Comparison of ENCODE assay signal across 15 cellular contexts in genomic region chr11:8935789-8936188, GRCh38. TPM values are rescaled to one million over a fixed set of nuclear protein-coding genes. Genes with fewer than 3 reads are reported as not detected.
DNase-seq lines count a peak whose midpoint lies in the region; ATAC-seq and TF ChIP-seq lines count a peak whose summit lies in the region.
"Not testable (repeated sequence)": the region's sequence is repeated elsewhere in the genome, so short reads cannot be mapped to it uniquely, and the experiment has no call there.
"Had no signal": no experiment of that assay in that cellular context is flagged by ENCODE, and none has a peak within 500 bp of the region (broad histone marks: within the 10 kb centered on the region; RNA-seq: fewer than 3 reads in every experiment).

No MANE protein-coding gene starts in this region.

- not testable (repeated sequence) for H3K79me1 ChIP-seq in IMR-90 (ENCODE audit: low read depth in 1 of 2, low read length in 2 of 2); mesenchymal stem cell (replicated peaks; ENCODE audit: low read length, poor library complexity, severe bottlenecking)

- POLR2A ChIA-PET in HCT116 (lab: Charles Lee): interaction anchor here (1.2 kb wide), 1 partner anchor 24 kb away, joined by 4 read pairs; no protein-coding TSS in a partner anchor
- POLR2A ChIA-PET in IMR-90 (lab: Charles Lee; ENCODE audit: unreplicated experiment): not testable (repeated sequence)

- peak overlapping the region; percentile 84; the same call in 1 of the 2 replicates for H3K4ac ChIP-seq in IMR-90 (ENCODE audit: low read depth, low read length)
- H3K4ac ChIP-seq in mesenchymal stem cell (ENCODE audit: low read depth in 1 of 2, low read length in 2 of 2): not testable (repeated sequence)

- H2BK120ac ChIP-seq in IMR-90 (ENCODE audit: low read depth, low read length): peak overlapping the region; percentile 67
- H2BK120ac ChIP-seq in mesenchymal stem cell (ENCODE audit: low read depth, low read length): peak overlapping the region; percentile 46

- H2BK20ac ChIP-seq in IMR-90 (ENCODE audit: low read depth, low read length): peak overlapping the region; percentile 64; the same call in 1 of the 2 replicates

- H3K4me1 Mint-ChIP-seq in T-helper 17 cell; activated T-helper 17 cell treated with anti-CD3 and anti-CD28 coated beads, Interleukin-2, amount 50 U/mL, for 72 hours: not testable (repeated sequence)
- H3K4me1 Mint-ChIP-seq in endodermal cell (peaks cover 11% of the 10 kb centered on the region), type B pancreatic cell (ENCODE audit: unreplicated experiment) (peaks cover 14% of the 10 kb centered on the region)

- H2BK12ac ChIP-seq in mesenchymal stem cell (ENCODE audit: low read length in 2 of 2): peak overlapping the region in 1 of 2 experiments; percentile 92

- not testable (repeated sequence) for H3K4me3 Mint-ChIP-seq in T-helper 17 cell; activated T-helper 17 cell treated with anti-CD3 and anti-CD28 coated beads, Interleukin-2, amount 50 U/mL, for 72 hours; endodermal cell; type B pancreatic cell

- 0 out of 2 replicates have a peak overlapping the region, but pooled peaks have one; percentile 42 for H3K9ac ChIP-seq in HCT116 (ENCODE audit: low read length)
- not testable (repeated sequence) for H3K9ac ChIP-seq in IMR-90 (ENCODE audit: low read depth, low read length); mesenchymal stem cell (ENCODE audit: low read length)
- H3K9ac ChIP-seq in endodermal cell (ENCODE audit: extremely low read depth, low read length, poor library complexity, severe bottlenecking): peak overlapping the region; percentile 36

- WGBS in IMR-90 (ENCODE audit: extremely low coverage in 2 of 2, insufficient read length in 1 of 2), 2 experiments: no CpG with 5 or more reads among the region's 2 CpGs
- WGBS in endodermal cell (ENCODE audit: insufficient coverage in 1 of 2, insufficient read length in 1 of 2), 2 experiments: 100% methylated on average over 1 of the region's 2 CpGs; no CpG with 5 or more reads in 1 of the 2 experiments
- no CpG with 5 or more reads among the region's 2 CpGs for WGBS in mesenchymal stem cell
- no CpG with 5 or more reads among the region's 2 CpGs for WGBS in mesodermal cell (ENCODE audit: insufficient coverage in 2 of 2), 2 experiments

- H3K27ac ChIP-seq in HCT116 (ENCODE audit: low read depth, low read length); IMR-90 (ENCODE audit: insufficient read depth, low read length); endodermal cell (ENCODE audit: low read depth, low read length); mesenchymal stem cell (ENCODE audit: low read length, poor library complexity, severe bottlenecking): not testable (repeated sequence)
- peak overlapping the region; percentile 79 for H3K27ac ChIP-seq in mesodermal cell (ENCODE audit: low read depth, low read length, severe bottlenecking)

- not testable (repeated sequence) for H3K27me3 ChIP-seq in HCT116 (ENCODE audit: insufficient read depth, low read length); IMR-90 (ENCODE audit: control insufficient read depth, insufficient read depth, low read length); endodermal cell (ENCODE audit: control insufficient read depth, insufficient read depth, low read length, poor library complexity, severe bottlenecking); mesenchymal stem cell (ENCODE audit: control insufficient read depth in 1 of 2, insufficient read depth in 1 of 2, low read length in 2 of 2)

- H3K23ac ChIP-seq in IMR-90 (ENCODE audit: low read depth, low read length): 0 out of 2 replicates have a peak overlapping the region, but pooled peaks have one; percentile 44
- H3K23ac ChIP-seq in mesenchymal stem cell (ENCODE audit: low read length in 2 of 2): not testable (repeated sequence)

- H4K8ac ChIP-seq in IMR-90 (ENCODE audit: low read depth in 2 of 2, low read length in 2 of 2) (peak overlapping the region in 1 of 2 experiments; percentile 63; a peak in 1 of 4 replicates), mesenchymal stem cell (ENCODE audit: low read length) (peak overlapping the region; percentile 45)

- not testable (repeated sequence) for TF ChIP-seq POLR2A in HCT116 (IDR thresholded peaks at IDR 0.05; ENCODE audit: borderline replicate concordance, extremely low read depth, insufficient read depth, insufficient read length); IMR-90 (IDR thresholded peaks at IDR 0.05; ENCODE audit: low read depth, low read length)

- H3K79me2 ChIP-seq in HCT116 (ENCODE audit: insufficient read depth, low read length): not testable (repeated sequence)

- not testable (repeated sequence) for H3K9me2 ChIP-seq in HCT116 (ENCODE audit: insufficient read depth)

- not testable (repeated sequence) for H4K91ac ChIP-seq in IMR-90 (ENCODE audit: insufficient read depth, low read depth, low read length); mesenchymal stem cell (ENCODE audit: low read length)

- H3K9me3 Mint-ChIP-seq in activated T-helper 17 cell treated with anti-CD3 and anti-CD28 coated beads, Interleukin-2, amount 50 U/mL, for 72 hours; endodermal cell; type B pancreatic cell: not testable (repeated sequence)

- H3K27ac Mint-ChIP-seq in T-helper 17 cell: peak overlapping the region; percentile 57
- peak overlapping the region; percentile 17 for H3K27ac Mint-ChIP-seq in activated T-helper 17 cell treated with anti-CD3 and anti-CD28 coated beads, Interleukin-2, amount 50 U/mL, for 72 hours
- not testable (repeated sequence) for H3K27ac Mint-ChIP-seq in endodermal cell
- peak overlapping the region; percentile 92 for H3K27ac Mint-ChIP-seq in type B pancreatic cell

- not testable (repeated sequence) for H3K9me1 ChIP-seq in IMR-90 (ENCODE audit: insufficient read depth, low read length)

- not testable (repeated sequence) for TF ChIP-seq CTCF in HCT116 (IDR thresholded peaks at IDR 0.05 in 2 of 3, conservative IDR thresholded peaks at IDR 0.05 in 1 of 3; ENCODE audit: borderline replicate concordance in 1 of 3, insufficient read depth in 1 of 3, low read depth in 2 of 3, low read length in 2 of 3); IMR-90 (conservative IDR thresholded peaks at IDR 0.05; ENCODE audit: low read depth, low read length); endodermal cell (conservative IDR thresholded peaks at IDR 0.05); type B pancreatic cell (conservative IDR thresholded peaks at IDR 0.05)

- peaks cover 25% of the 10 kb centered on the region for H3K27me3 Mint-ChIP-seq in T-helper 17 cell
- not testable (repeated sequence) for H3K27me3 Mint-ChIP-seq in activated T-helper 17 cell treated with anti-CD3 and anti-CD28 coated beads, Interleukin-2, amount 50 U/mL, for 72 hours; type B pancreatic cell
- peaks cover 29% of the 10 kb centered on the region for H3K27me3 Mint-ChIP-seq in endodermal cell (ENCODE audit: insufficient read depth)

- H3K36me3 Mint-ChIP-seq in T-helper 17 cell (ENCODE audit: low read depth); activated T-helper 17 cell treated with anti-CD3 and anti-CD28 coated beads, Interleukin-2, amount 50 U/mL, for 72 hours (ENCODE audit: low read depth); endodermal cell (ENCODE audit: low read depth); type B pancreatic cell: not testable (repeated sequence)

- not testable (repeated sequence) for TF ChIP-seq RAD21 in HCT116 (IDR thresholded peaks at IDR 0.05; ENCODE audit: low read depth); IMR-90 (IDR thresholded peaks at IDR 0.05; ENCODE audit: low read length)

- not testable (repeated sequence) for H3K36me3 ChIP-seq in HCT116 (ENCODE audit: control insufficient read depth in 1 of 2, insufficient read depth in 2 of 2, low read length in 2 of 2); IMR-90 (ENCODE audit: control insufficient read depth, insufficient read depth, low read length); endodermal cell (ENCODE audit: control insufficient read depth, insufficient read depth, low read length); mesenchymal stem cell (ENCODE audit: control insufficient read depth in 1 of 2, insufficient read depth in 2 of 2, low read depth in 1 of 2, low read length in 2 of 2); mesodermal cell (ENCODE audit: control insufficient read depth, insufficient read depth, low read length)

- intact Hi-C loops in HCT116 (cut with micrococcal nuclease): not testable (repeated sequence)
- intact Hi-C loops in IMR-90 (cut with micrococcal nuclease): loop anchor here (2.0 kb wide), 1 partner anchor 19 kb away; no protein-coding TSS in a partner anchor

- H2AK5ac ChIP-seq in IMR-90 (ENCODE audit: low read depth, low read length) (peak overlapping the region; percentile 67), mesenchymal stem cell (ENCODE audit: low read length, severe bottlenecking) (peak overlapping the region; percentile 67)

- H2AK9ac ChIP-seq in IMR-90 (replicated peaks; ENCODE audit: low read depth, low read length, poor library complexity): not testable (repeated sequence)

- not testable (repeated sequence) for H3K56ac ChIP-seq in IMR-90 (ENCODE audit: extremely low read depth, insufficient read depth, low read length)

- peak overlapping the region; percentile 87 for H3K4me2 ChIP-seq in HCT116 (ENCODE audit: low read length)
- not testable (repeated sequence) for H3K4me2 ChIP-seq in IMR-90 (ENCODE audit: low read depth, low read length); mesenchymal stem cell (ENCODE audit: low read length, poor library complexity, severe bottlenecking)

- peaks cover 12 to 18% of the 10 kb centered on the region in 2 experiments for H3K4me1 ChIP-seq in HCT116 (ENCODE audit: control insufficient read depth in 1 of 2, insufficient read depth in 2 of 2, low read length in 2 of 2)
- H3K4me1 ChIP-seq in IMR-90 (ENCODE audit: control insufficient read depth, insufficient read depth, low read length); endodermal cell (ENCODE audit: control insufficient read depth, insufficient read depth, low read length); mesenchymal stem cell (ENCODE audit: control insufficient read depth, insufficient read depth, low read depth, low read length): not testable (repeated sequence)
- H3K4me1 ChIP-seq in mesodermal cell (ENCODE audit: control insufficient read depth, insufficient read depth, low read length, poor library complexity, severe bottlenecking): peaks cover 28% of the 10 kb centered on the region

- not testable (repeated sequence) for DNase-seq in HCT116 (ENCODE audit: low read depth, low spot score); IMR-90; T-helper 17 cell; endodermal cell; mesenchymal stem cell; type B pancreatic cell (ENCODE audit: extremely low spot score, unreplicated experiment)

- in situ Hi-C loops in IMR-90 (cut with MboI; ENCODE audit: low sequenced_read_pairs): not testable (repeated sequence)

- H3K4me3 ChIP-seq in HCT116 (replicated peaks in 1 of 2; ENCODE audit: low read depth in 1 of 2, low read length in 2 of 2): peak overlapping the region in 1 of 2 experiments; percentile 52; a peak in 1 of 4 replicates
- not testable (repeated sequence) for H3K4me3 ChIP-seq in IMR-90 (ENCODE audit: insufficient read depth, low read depth, low read length); mesenchymal stem cell (ENCODE audit: insufficient read depth in 1 of 2, low read depth in 1 of 2, low read length in 2 of 2); mesodermal cell (ENCODE audit: extremely low read depth, insufficient read depth, low read length, poor library complexity, severe bottlenecking)
- H3K4me3 ChIP-seq in endodermal cell (ENCODE audit: low read length): peak overlapping the region; percentile 55

- dilution Hi-C loops in IMR-90 (cut with HindIII; ENCODE audit: low sequenced_read_pairs, unreplicated experiment): not testable (repeated sequence)

- H4K20me1 ChIP-seq in HCT116 (ENCODE audit: insufficient read depth); IMR-90 (ENCODE audit: insufficient read depth, low read length): not testable (repeated sequence)

- CTCF ChIA-PET in HCT116 (lab: Charles Lee) (interaction anchor here (1.2 kb wide), 1 partner anchor 10 kb away, joined by 4 read pairs; no protein-coding TSS in a partner anchor), IMR-90 (lab: Yijun Ruan, JAX) (interaction anchor here (1.5 kb wide), 1 partner anchor 13 kb away, joined by 3 read pairs; no protein-coding TSS in a partner anchor)

- peak overlapping the region; percentile 35; the same call in 1 of the 3 replicates for H2BK15ac ChIP-seq in IMR-90 (ENCODE audit: low read depth, low read length)
- not testable (repeated sequence) for H2BK15ac ChIP-seq in mesenchymal stem cell (ENCODE audit: low read depth, poor library complexity, severe bottlenecking)

- not testable (repeated sequence) for H2BK5ac ChIP-seq in IMR-90 (ENCODE audit: low read depth, low read length, poor library complexity, severe bottlenecking); mesenchymal stem cell (ENCODE audit: low read depth, low read length, poor library complexity, severe bottlenecking)

- RAD21 ChIA-PET in HCT116 (lab: Charles Lee; ENCODE audit: low non-redundant PET in 1 of 2, low total read pairs in 2 of 2, uncharacterized antibody in 2 of 2, unreplicated experiment in 2 of 2): not testable (repeated sequence)

- H3K9me3 ChIP-seq in HCT116 (ENCODE audit: control insufficient read depth in 1 of 2, insufficient read depth in 1 of 2, low read depth in 1 of 2, low read length in 2 of 2); IMR-90 (ENCODE audit: control insufficient read depth, insufficient read depth, low read length); T-helper 17 cell (ENCODE audit: control insufficient read depth, low read length, poor library complexity, severe bottlenecking); endodermal cell (ENCODE audit: control insufficient read depth, low read length); mesenchymal stem cell (ENCODE audit: control insufficient read depth, low read length); mesodermal cell (ENCODE audit: control insufficient read depth, low read length): not testable (repeated sequence)

- H4K5ac ChIP-seq in IMR-90 (ENCODE audit: low read depth, low read length): not testable (repeated sequence)

- peak overlapping the region; percentile 39 for H3K14ac ChIP-seq in IMR-90 (replicated peaks; ENCODE audit: low read depth, low read length)
- H3K14ac ChIP-seq in mesenchymal stem cell (ENCODE audit: low read length in 2 of 2): not testable (repeated sequence)

- BruUV-seq in HCT116 (replicated peaks; lab: Mats Ljungman, UMichigan); IMR-90 (replicated peaks; lab: Mats Ljungman, UMichigan): not testable (repeated sequence)

- not testable (repeated sequence) for ATAC-seq in HCT116; IMR-90 (ENCODE audit: low read depth); T-helper 17 cell; activated T-helper 17 cell treated with anti-CD3 and anti-CD28 coated beads, Interleukin-2, amount 50 U/mL, for 72 hours (replicated peaks)

- not testable (repeated sequence) for H3K18ac ChIP-seq in IMR-90 (ENCODE audit: low read depth, low read length)
- peak overlapping the region in 1 of 2 experiments; percentile 45 for H3K18ac ChIP-seq in mesenchymal stem cell (ENCODE audit: low read depth in 1 of 2, low read length in 2 of 2)

- H2AFZ ChIP-seq in HCT116 (ENCODE audit: low read depth, low read length, poor library complexity, severe bottlenecking): peak overlapping the region; percentile 100
- H2AFZ ChIP-seq in IMR-90 (replicated peaks; ENCODE audit: low read length, poor library complexity); mesenchymal stem cell (ENCODE audit: low read depth, low read length): not testable (repeated sequence)

RNA-seq across cellular contexts. Expression of gene C11orf16, which starts 3.0 kb away (rescaled TPM):
- total RNA-seq in HCT116 (2021; ENCODE audit: unreplicated experiment) (not detected), IMR-90 (2012; rRNA removed) (not detected in 2 replicates), T-helper 17 cell (not detected), endodermal cell (not detected), type B pancreatic cell (ENCODE audit: low replicate concordance) (not detected in 2 replicates)
- not detected in 2 replicates for polyA plus RNA-seq in HCT116 (2012)
- not detected in 2 replicates for polyA plus RNA-seq in IMR-90 (2012; rRNA removed)
- not detected in 2 replicates for polyA plus RNA-seq in IMR-90 (2012; cell fraction: cytosol; rRNA removed)
- polyA plus RNA-seq in IMR-90 (2012; cell fraction: nucleus; rRNA removed; ENCODE audit: low replicate concordance): not detected in 2 replicates
- not detected for total RNA-seq in activated T-helper 17 cell treated with anti-CD3 and anti-CD28 coated beads, Interleukin-2, amount 50 U/mL, for 72 hours
- polyA plus RNA-seq in endodermal cell (2013, experiment 1 of 2): not detected
- not detected for polyA plus RNA-seq in endodermal cell (2013, experiment 2 of 2)
- polyA plus RNA-seq in mesenchymal stem cell (2013, experiment 1 of 2): not detected
- polyA plus RNA-seq in mesenchymal stem cell (2013, experiment 2 of 2): not detected
- not detected for polyA plus RNA-seq in mesodermal cell (2013, experiment 1 of 2)
- not detected for polyA plus RNA-seq in mesodermal cell (2013, experiment 2 of 2)
- total RNA-seq: A673; Calu3; CD4-positive, alpha-beta memory T cell; CD4-positive, CD25-positive, alpha-beta regulatory T cell; CD8-positive, alpha-beta memory T cell had no signal
- polyA plus RNA-seq: AG04450; CD14-positive monocyte; CD8-positive, alpha-beta memory T cell had no signal

RNA-seq across cellular contexts. Expression of gene ASCL3, which starts 7.0 kb away (rescaled TPM):
- total RNA-seq in HCT116 (2021; ENCODE audit: unreplicated experiment) (not detected), IMR-90 (2012; rRNA removed) (not detected in 2 replicates), T-helper 17 cell (not detected), endodermal cell (not detected), type B pancreatic cell (ENCODE audit: low replicate concordance) (not detected in 2 replicates)
- polyA plus RNA-seq in HCT116 (2012): not detected in 2 replicates
- polyA plus RNA-seq in IMR-90 (2012; rRNA removed): not detected in 2 replicates
- not detected in 2 replicates for polyA plus RNA-seq in IMR-90 (2012; cell fraction: cytosol; rRNA removed)
- not detected in 2 replicates for polyA plus RNA-seq in IMR-90 (2012; cell fraction: nucleus; rRNA removed; ENCODE audit: low replicate concordance)
- total RNA-seq in activated T-helper 17 cell treated with anti-CD3 and anti-CD28 coated beads, Interleukin-2, amount 50 U/mL, for 72 hours: not detected
- polyA plus RNA-seq in endodermal cell (2013, experiment 1 of 2): not detected
- not detected for polyA plus RNA-seq in endodermal cell (2013, experiment 2 of 2)
- not detected for polyA plus RNA-seq in mesenchymal stem cell (2013, experiment 1 of 2)
- polyA plus RNA-seq in mesenchymal stem cell (2013, experiment 2 of 2): not detected
- polyA plus RNA-seq in mesodermal cell (2013, experiment 1 of 2): not detected
- not detected for polyA plus RNA-seq in mesodermal cell (2013, experiment 2 of 2)
- total RNA-seq: A673; Calu3; CD4-positive, alpha-beta memory T cell; CD4-positive, CD25-positive, alpha-beta regulatory T cell; CD8-positive, alpha-beta memory T cell had no signal
- polyA plus RNA-seq: AG04450; CD14-positive monocyte; CD4-positive, alpha-beta memory T cell; CD4-positive, CD25-positive, alpha-beta regulatory T cell; CD8-positive, alpha-beta memory T cell had no signal

RNA-seq across cellular contexts. Expression of gene AKIP1, which starts 24.8 kb away (rescaled TPM):
- total RNA-seq in HCT116 (2021; ENCODE audit: unreplicated experiment) (30.3 TPM), IMR-90 (2012; rRNA removed) (27.8 and 33.9 TPM in 2 replicates), T-helper 17 cell (1 to 10 TPM; 6.8 to 8.1 TPM), endodermal cell (10 to 100 TPM; 21.0 to 27.8 TPM), type B pancreatic cell (ENCODE audit: low replicate concordance) (14.9 and 16.5 TPM in 2 replicates)
- 29.3 and 36.8 TPM in 2 replicates for polyA plus RNA-seq in HCT116 (2012)
- polyA plus RNA-seq in IMR-90 (2012; rRNA removed): 30.6 and 36.0 TPM in 2 replicates
- 41.0 and 45.6 TPM in 2 replicates for polyA plus RNA-seq in IMR-90 (2012; cell fraction: cytosol; rRNA removed)
- 18.1 and 30.7 TPM in 2 replicates for polyA plus RNA-seq in IMR-90 (2012; cell fraction: nucleus; rRNA removed; ENCODE audit: low replicate concordance)
- total RNA-seq in activated T-helper 17 cell treated with anti-CD3 and anti-CD28 coated beads, Interleukin-2, amount 50 U/mL, for 72 hours: 10 to 100 TPM; 25.6 to 31.9 TPM
- 28.9 TPM for polyA plus RNA-seq in endodermal cell (2013, experiment 1 of 2)
- polyA plus RNA-seq in endodermal cell (2013, experiment 2 of 2): 29.6 TPM
- 31.4 TPM for polyA plus RNA-seq in mesenchymal stem cell (2013, experiment 1 of 2)
- 30.7 TPM for polyA plus RNA-seq in mesenchymal stem cell (2013, experiment 2 of 2)
- polyA plus RNA-seq in mesodermal cell (2013, experiment 1 of 2): 22.7 TPM
- polyA plus RNA-seq in mesodermal cell (2013, experiment 2 of 2): 20.2 TPM

RNA-seq across cellular contexts. Expression of gene TMEM9B, which starts 28.5 kb away (rescaled TPM):
- total RNA-seq in HCT116 (2021; ENCODE audit: unreplicated experiment): 26.8 TPM
- polyA plus RNA-seq in HCT116 (2012): 14.9 and 19.6 TPM in 2 replicates
- 25.6 and 40.0 TPM in 2 replicates for total RNA-seq in IMR-90 (2012; rRNA removed)
- 20.3 and 24.6 TPM in 2 replicates for polyA plus RNA-seq in IMR-90 (2012; rRNA removed)
- polyA plus RNA-seq in IMR-90 (2012; cell fraction: cytosol; rRNA removed): 9.2 and 10.0 TPM in 2 replicates
- 2.2 and 8.8 TPM in 2 replicates for polyA plus RNA-seq in IMR-90 (2012; cell fraction: nucleus; rRNA removed; ENCODE audit: low replicate concordance)
- 10 to 100 TPM; 28.3 to 30.3 TPM for total RNA-seq in T-helper 17 cell
- total RNA-seq in activated T-helper 17 cell treated with anti-CD3 and anti-CD28 coated beads, Interleukin-2, amount 50 U/mL, for 72 hours: 10 to 100 TPM; 15.0 to 24.3 TPM
- total RNA-seq in endodermal cell: 10 to 100 TPM in 1 of 2 donors, 1 to 10 TPM in 1; 8.6 to 11.8 TPM
- polyA plus RNA-seq in endodermal cell (2013, experiment 1 of 2): 24.3 TPM
- 21.1 TPM for polyA plus RNA-seq in endodermal cell (2013, experiment 2 of 2)
- polyA plus RNA-seq in mesenchymal stem cell (2013, experiment 1 of 2): 40.0 TPM
- 39.1 TPM for polyA plus RNA-seq in mesenchymal stem cell (2013, experiment 2 of 2)
- polyA plus RNA-seq in mesodermal cell (2013, experiment 1 of 2): 27.6 TPM
- 24.7 TPM for polyA plus RNA-seq in mesodermal cell (2013, experiment 2 of 2)
- 26.1 and 45.5 TPM in 2 replicates for total RNA-seq in type B pancreatic cell (ENCODE audit: low replicate concordance)
